Comparison of ENCODE assay signal across 9 cellular contexts in the genomic region with DNA sequence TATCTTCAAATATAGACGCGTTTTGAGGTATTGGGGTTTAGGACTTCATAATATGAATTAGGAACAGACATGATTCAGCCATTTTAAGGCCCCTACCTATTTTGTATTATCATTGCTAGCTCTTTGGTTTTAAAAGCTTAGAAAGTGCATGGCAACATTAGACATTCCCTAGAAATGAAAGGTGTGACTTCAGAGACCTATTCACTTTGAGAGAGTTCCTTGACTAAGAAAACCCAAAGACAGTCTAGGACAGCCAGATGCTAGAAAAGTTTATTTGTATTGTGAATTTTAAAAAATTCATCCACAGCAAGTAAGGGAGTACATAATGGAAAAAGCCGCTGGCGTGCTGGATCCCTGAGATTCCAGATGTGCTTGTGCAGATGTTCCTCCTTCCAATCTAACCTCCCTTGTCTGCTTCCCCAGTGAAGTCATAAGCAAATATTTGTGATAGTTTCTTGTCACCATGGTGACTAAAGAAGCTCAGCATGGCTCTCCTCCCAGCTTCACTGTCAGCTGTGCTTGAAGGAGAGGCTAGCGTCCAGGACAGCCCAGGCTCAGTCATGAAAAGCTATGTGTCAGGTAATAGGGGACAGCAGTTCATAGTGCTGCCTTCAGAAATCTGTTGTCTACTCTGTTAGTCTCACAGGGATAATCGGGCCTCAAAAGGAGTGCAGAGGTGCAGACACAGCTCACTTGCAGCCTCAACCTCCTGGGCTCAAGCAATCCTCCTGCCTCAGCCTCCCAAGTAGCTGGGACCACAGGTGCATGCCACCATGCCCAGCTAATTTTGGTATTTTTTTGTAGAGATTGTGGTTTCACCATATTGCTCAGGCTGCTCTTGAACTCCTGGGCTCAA. TPM values are rescaled to one million over a fixed set of nuclear protein-coding genes. Genes with fewer than 3 reads are reported as not detected.
DNase-seq lines count a peak whose midpoint lies in the region; ATAC-seq and TF ChIP-seq lines count a peak whose summit lies in the region.
"Had no signal": no experiment of that assay in that cellular context is flagged by ENCODE, and none has a peak within 500 bp of the region (broad histone marks: within the 10 kb centered on the region; RNA-seq: fewer than 3 reads in every experiment).

No MANE protein-coding gene starts in this region.

- no peak overlapping the region for H3K4me3 ChIP-seq in brain microvascular endothelial cell (ENCODE audit: low read depth, low read length)
- H3K4me3 ChIP-seq: ovary had no signal

- no peaks in the 10 kb centered on the region for H3K27me3 ChIP-seq in brain microvascular endothelial cell (replicated peaks)
- H3K27me3 ChIP-seq: ovary had no signal

- DNase-seq in activated naive CD4-positive, alpha-beta T cell treated with anti-CD3 and anti-CD28 coated beads for 36 hours: no peak
- DNase-seq in brain microvascular endothelial cell: peak; percentile 83
- DNase-seq in kidney glomerular epithelial cell (lab: John Stamatoyannopoulos, UW): peak; percentile 42
- DNase-seq in ureter (ENCODE audit: low spot score): peak; percentile 49
- DNase-seq in natural killer cell treated with Interleukin-12 subunit alpha and Interleukin-12 subunit beta and Interleukin-15 and Interleukin-18, amount 100 ng/mL, for 72 hours (ENCODE audit: low spot score): no peak

- intact Hi-C loops in activated naive CD4-positive, alpha-beta T cell treated with anti-CD3 and anti-CD28 coated beads for 36 hours (cut with micrococcal nuclease): no loop called here

- no peaks in the 10 kb centered on the region for H3K27me3 Mint-ChIP-seq in activated naive CD4-positive, alpha-beta T cell treated with anti-CD3 and anti-CD28 coated beads, Interleukin-2, amount 50 U/mL, for 24 hours
- H3K27me3 Mint-ChIP-seq in activated naive CD4-positive, alpha-beta T cell treated with anti-CD3 and anti-CD28 coated beads for 36 hours (ENCODE audit: low read depth): no peaks in the 10 kb centered on the region
- no peaks in the 10 kb centered on the region for H3K27me3 Mint-ChIP-seq in natural killer cell treated with Interleukin-12 subunit alpha and Interleukin-12 subunit beta and Interleukin-15 and Interleukin-18, amount 100 ng/mL, for 72 hours

- H3K9me3 Mint-ChIP-seq in activated naive CD4-positive, alpha-beta T cell treated with anti-CD3 and anti-CD28 coated beads, Interleukin-2, amount 50 U/mL, for 24 hours: no peaks in the 10 kb centered on the region
- H3K9me3 Mint-ChIP-seq in activated naive CD4-positive, alpha-beta T cell treated with anti-CD3 and anti-CD28 coated beads for 36 hours: peaks cover 4% of the 10 kb centered on the region
- no peaks in the 10 kb centered on the region for H3K9me3 Mint-ChIP-seq in natural killer cell treated with Interleukin-12 subunit alpha and Interleukin-12 subunit beta and Interleukin-15 and Interleukin-18, amount 100 ng/mL, for 72 hours

- ATAC-seq in HG02852 (IDR thresholded peaks at IDR 0.05; ENCODE audit: unreplicated experiment) (no peak), HG03280 (IDR thresholded peaks at IDR 0.05; ENCODE audit: unreplicated experiment) (no peak)
- no peak for ATAC-seq in natural killer cell treated with Interleukin-12 subunit alpha and Interleukin-12 subunit beta and Interleukin-15 and Interleukin-18, amount 100 ng/mL, for 72 hours

- in situ Hi-C loops in brain microvascular endothelial cell (cut with HindIII; ENCODE audit: low pct_ligation_motif_present, low sequenced_read_pairs): no loop called here

- H3K4me1 Mint-ChIP-seq in activated naive CD4-positive, alpha-beta T cell treated with anti-CD3 and anti-CD28 coated beads, Interleukin-2, amount 50 U/mL, for 24 hours: peaks cover 80% of the 10 kb centered on the region
- H3K4me1 Mint-ChIP-seq in activated naive CD4-positive, alpha-beta T cell treated with anti-CD3 and anti-CD28 coated beads for 36 hours (ENCODE audit: low read depth): peaks cover 59% of the 10 kb centered on the region
- peaks cover 34 to 53% of the 10 kb centered on the region in 2 donors for H3K4me1 Mint-ChIP-seq in natural killer cell treated with Interleukin-12 subunit alpha and Interleukin-12 subunit beta and Interleukin-15 and Interleukin-18, amount 100 ng/mL, for 72 hours (ENCODE audit: low read depth in 2 of 2)

- no peaks in the 10 kb centered on the region for H3K36me3 ChIP-seq in brain microvascular endothelial cell (replicated peaks)
- H3K36me3 ChIP-seq: ovary had no signal

- peak overlapping the region; percentile 5 for H3K27ac Mint-ChIP-seq in activated naive CD4-positive, alpha-beta T cell treated with anti-CD3 and anti-CD28 coated beads, Interleukin-2, amount 50 U/mL, for 24 hours
- no peak overlapping the region for H3K27ac Mint-ChIP-seq in activated naive CD4-positive, alpha-beta T cell treated with anti-CD3 and anti-CD28 coated beads for 36 hours
- no peak overlapping the region for H3K27ac Mint-ChIP-seq in natural killer cell treated with Interleukin-12 subunit alpha and Interleukin-12 subunit beta and Interleukin-15 and Interleukin-18, amount 100 ng/mL, for 72 hours

- TF ChIP-seq CTCF in brain microvascular endothelial cell (IDR thresholded peaks at IDR 0.05; ENCODE audit: low read depth, low read length, missing control alignments): no peak

- CTCF ChIA-PET in activated naive CD4-positive, alpha-beta T cell treated with anti-CD3 and anti-CD28 coated beads for 36 hours (lab: Charles Lee): interaction anchor here (0.6 kb wide), 1 partner anchor 258 kb away, joined by 3 read pairs; no protein-coding TSS in a partner anchor

- peak overlapping the region; percentile 18 for H3K27ac ChIP-seq in brain microvascular endothelial cell
- H3K27ac ChIP-seq: ovary had no signal

- peaks cover 8% of the 10 kb centered on the region for H3K36me3 Mint-ChIP-seq in activated naive CD4-positive, alpha-beta T cell treated with anti-CD3 and anti-CD28 coated beads, Interleukin-2, amount 50 U/mL, for 24 hours
- peaks cover 10% of the 10 kb centered on the region for H3K36me3 Mint-ChIP-seq in activated naive CD4-positive, alpha-beta T cell treated with anti-CD3 and anti-CD28 coated beads for 36 hours (ENCODE audit: low read depth)
- peaks cover under 1% of the 10 kb centered on the region for H3K36me3 Mint-ChIP-seq in natural killer cell treated with Interleukin-12 subunit alpha and Interleukin-12 subunit beta and Interleukin-15 and Interleukin-18, amount 100 ng/mL, for 72 hours

- no peak overlapping the region for H3K4me3 Mint-ChIP-seq in activated naive CD4-positive, alpha-beta T cell treated with anti-CD3 and anti-CD28 coated beads, Interleukin-2, amount 50 U/mL, for 24 hours
- H3K4me3 Mint-ChIP-seq in activated naive CD4-positive, alpha-beta T cell treated with anti-CD3 and anti-CD28 coated beads for 36 hours: no peak overlapping the region
- H3K4me3 Mint-ChIP-seq in natural killer cell treated with Interleukin-12 subunit alpha and Interleukin-12 subunit beta and Interleukin-15 and Interleukin-18, amount 100 ng/mL, for 72 hours: no peak overlapping the region

RNA-seq across cellular contexts. Expression of gene KPNA6, which starts 34.8 kb away (rescaled TPM):
- 10 to 100 TPM; 74.5 to 75.0 TPM for total RNA-seq in activated naive CD4-positive, alpha-beta T cell treated with anti-CD3 and anti-CD28 coated beads for 36 hours
- 63.5 TPM for total RNA-seq in ureter
- 10 to 100 TPM; 80.9 to 88.9 TPM for total RNA-seq in natural killer cell treated with Interleukin-12 subunit alpha and Interleukin-12 subunit beta and Interleukin-15 and Interleukin-18, amount 100 ng/mL, for 72 hours

RNA-seq across cellular contexts. Expression of gene TXLNA, which starts 36.8 kb away (rescaled TPM):
- total RNA-seq in activated naive CD4-positive, alpha-beta T cell treated with anti-CD3 and anti-CD28 coated beads for 36 hours: 10 to 100 TPM; 84.3 to 86.2 TPM
- total RNA-seq in ureter: 59.6 TPM
- total RNA-seq in natural killer cell treated with Interleukin-12 subunit alpha and Interleukin-12 subunit beta and Interleukin-15 and Interleukin-18, amount 100 ng/mL, for 72 hours: 100 to 1,000 TPM; 101 to 118 TPM

RNA-seq across cellular contexts. Expression of gene CCDC28B, which starts 57.7 kb away (rescaled TPM):
- 10 to 100 TPM; 13.1 to 14.8 TPM for total RNA-seq in activated naive CD4-positive, alpha-beta T cell treated with anti-CD3 and anti-CD28 coated beads for 36 hours
- 2.1 TPM for total RNA-seq in ureter
- total RNA-seq in natural killer cell treated with Interleukin-12 subunit alpha and Interleukin-12 subunit beta and Interleukin-15 and Interleukin-18, amount 100 ng/mL, for 72 hours: 10 to 100 TPM; 12.4 to 13.6 TPM

Comparison
In these comparisons a context has a peak if more than half of its experiments do, and no peak if none do; other contexts are left out.
1. DNase-seq: peak in brain microvascular endothelial cell (single experiment), kidney glomerular epithelial cell (single experiment) and ureter (single experiment); none in activated naive CD4-positive, alpha-beta T cell treated with anti-CD3 and anti-CD28 coated beads for 36 hours (single experiment) and natural killer cell treated with Interleukin-12 subunit alpha and Interleukin-12 subunit beta and Interleukin-15 and Interleukin-18, amount 100 ng/mL, for 72 hours (single experiment).